In the genomic region with DNA sequence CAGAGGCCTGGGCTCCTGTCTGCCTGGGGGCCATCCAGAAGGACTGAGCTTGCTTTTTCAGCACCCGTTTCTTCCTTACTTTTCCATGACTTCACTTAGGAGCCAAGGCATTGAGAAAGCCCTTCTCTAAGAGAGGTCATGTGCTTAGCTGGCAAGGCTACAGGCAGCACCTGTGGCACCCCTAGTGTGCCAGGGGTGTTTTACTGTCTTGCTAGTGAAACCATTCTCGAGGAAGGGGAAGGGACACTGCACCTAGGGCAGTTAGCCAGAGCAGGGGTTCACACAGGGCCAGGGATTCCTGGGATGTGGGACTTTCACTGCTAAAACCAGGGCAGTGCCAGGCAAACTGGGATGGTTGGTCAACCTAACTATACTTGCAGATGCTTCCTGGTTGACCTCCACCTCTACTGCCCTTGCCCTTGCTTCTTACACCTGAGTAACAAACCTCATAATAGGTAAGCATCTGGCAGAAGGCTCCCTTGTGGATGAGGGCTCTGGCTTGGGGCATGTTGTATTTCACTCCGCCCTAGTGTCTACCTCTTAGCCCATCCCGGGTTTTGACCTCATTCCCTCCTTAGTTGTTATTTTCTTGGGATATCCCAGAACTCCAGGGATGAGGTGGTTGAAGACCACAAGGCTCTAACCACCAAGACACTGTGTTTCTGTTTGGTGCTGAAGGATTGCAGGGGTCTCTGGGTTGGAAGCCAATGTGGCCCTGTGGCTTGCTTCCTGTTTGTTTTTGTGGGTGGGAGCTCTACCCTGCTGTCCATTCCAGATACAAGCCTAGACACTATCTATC, we compare ENCODE assay signal across 18 cellular contexts.
A peak's percentile ranks its signal among the peaks of the same experiment; 100 is the strongest.
DNase-seq lines count a peak whose midpoint lies in the region; ATAC-seq, FAIRE-seq and TF ChIP-seq lines count a peak whose summit lies in the region.
"Had no signal": no experiment of that assay in that cellular context is flagged by ENCODE, and none has a peak within 500 bp of the region (broad histone marks: within the 10 kb centered on the region; RNA-seq: fewer than 3 reads in every experiment).

No MANE protein-coding gene starts in this region.

- no peak overlapping the region for H3K9ac ChIP-seq in HepG2 (ENCODE audit: insufficient read depth, low read depth, low read length)

- CTCF ChIA-PET in HepG2 (lab: Yijun Ruan, JAX; ENCODE audit: low intra/inter-chr PET ratio, low total read pairs) = no interaction called here

- H3K4me1 Mint-ChIP-seq in nephron progenitor cell (peaks cover 53% of the 10 kb centered on the region), glutamatergic neuron (ENCODE audit: low read depth, unreplicated experiment) (peaks cover 36% of the 10 kb centered on the region)

- no peak for FAIRE-seq in HepG2 (lab: Jason Lieb, UNC)
- FAIRE-seq: GM12878 had no signal

- TF ChIP-seq EP300 in HepG2 (IDR thresholded peaks at IDR 0.05; ENCODE audit: low read depth in 2 of 2, low read length in 2 of 2) (no peak), HepG2 (CRISPR knock-in tag; IDR thresholded peaks at IDR 0.05; ENCODE audit: borderline replicate concordance) (no peak)

- 52% methylated on average over 4 of the region's 4 CpGs for WGBS in HepG2 (ENCODE audit: low lambda C conversion rate)
- 75% methylated on average over 4 of the region's 4 CpGs for WGBS in right lobe of liver (ENCODE audit: insufficient coverage, low coverage, low lambda C conversion rate, missing lambda C conversion rate)
- 9 to 31% methylated on average over 3 to 4 of the region's 4 CpGs for WGBS in body of pancreas, 2 donors

- intact Hi-C loops in HepG2 (cut with micrococcal nuclease; ENCODE audit: unreplicated experiment) (no loop called here), right lobe of liver (cut with DNase I) (no loop called here), body of pancreas (cut with DNase I) (no loop called here), upper lobe of right lung (cut with DNase I) (no loop called here)

- no peaks in the 10 kb centered on the region for H4K20me1 ChIP-seq in HepG2 (ENCODE audit: insufficient read depth, low read length)

- POLR2A ChIA-PET in HepG2 (lab: Yijun Ruan, JAX) = no interaction called here

- H3K27me3 ChIP-seq in HepG2 (ENCODE audit: control insufficient read depth in 1 of 2, insufficient read depth in 2 of 2, low read length in 2 of 2) (no peaks in the 10 kb centered on the region), right lobe of liver (no peaks in the 10 kb centered on the region), body of pancreas (no peaks in the 10 kb centered on the region), upper lobe of right lung (no peaks in the 10 kb centered on the region)
- H3K27me3 ChIP-seq: Peyer's patch had no signal

- H3K36me3 ChIP-seq in HepG2 (replicated peaks in 1 of 2; ENCODE audit: control insufficient read depth in 1 of 2, insufficient read depth in 2 of 2, low read length in 2 of 2) (no peaks in the 10 kb centered on the region), right lobe of liver (no peaks in the 10 kb centered on the region), body of pancreas (replicated peaks in 1 of 2; ENCODE audit: insufficient read depth in 1 of 2, low read depth in 2 of 2) (no peaks in the 10 kb centered on the region), upper lobe of right lung (no peaks in the 10 kb centered on the region)
- H3K36me3 ChIP-seq: Peyer's patch had no signal

- H3K27ac Mint-ChIP-seq in nephron progenitor cell (peak overlapping the region; percentile 14), glutamatergic neuron (ENCODE audit: unreplicated experiment) (no peak overlapping the region)

- no peaks in the 10 kb centered on the region for H3K36me3 Mint-ChIP-seq in nephron progenitor cell (ENCODE audit: low read depth)
- no peaks in the 10 kb centered on the region for H3K36me3 Mint-ChIP-seq in glutamatergic neuron (ENCODE audit: unreplicated experiment)

- H3K27ac ChIP-seq in HepG2 (ENCODE audit: extremely low read length, insufficient read depth, low read length) (peak overlapping the region; percentile 2), right lobe of liver (no peak overlapping the region), body of pancreas (no peak overlapping the region), upper lobe of right lung (no peak overlapping the region)
- H3K27ac ChIP-seq: Peyer's patch had no signal

- TF ChIP-seq POLR2A in HepG2 (IDR thresholded peaks at IDR 0.05; ENCODE audit: insufficient read depth in 1 of 2, low read depth in 2 of 2, low read length in 2 of 2) (no peak), right lobe of liver (IDR thresholded peaks at IDR 0.05) (no peak), body of pancreas (IDR thresholded peaks at IDR 0.05) (no peak)

- H2AFZ ChIP-seq in HepG2 (ENCODE audit: low read length) = no peak overlapping the region

- in situ Hi-C loops in HepG2 (cut with HindIII; ENCODE audit: extremely low pct_ligation_motif_present, low pct_unique_long_range_greater_than_20kb) = no loop called here

- BruUV-seq in HepG2 (replicated peaks; lab: Mats Ljungman, UMichigan) = no TSS peak

- no peak for TF ChIP-seq CTCF in HepG2 (CRISPR knock-in tag; IDR thresholded peaks at IDR 0.05)
- no peak for TF ChIP-seq CTCF in right lobe of liver (IDR thresholded peaks at IDR 0.05)
- no peak for TF ChIP-seq CTCF in body of pancreas (IDR thresholded peaks at IDR 0.05)
- no peak for TF ChIP-seq CTCF in nephron progenitor cell (IDR thresholded peaks at IDR 0.05)
- no peak for TF ChIP-seq CTCF in upper lobe of right lung (IDR thresholded peaks at IDR 0.05)
- TF ChIP-seq CTCF in glutamatergic neuron (IDR thresholded peaks at IDR 0.05; ENCODE audit: partially characterized antibody, unreplicated experiment) = no peak

- H3K9me3 ChIP-seq in HepG2 (ENCODE audit: low read length) (no peaks in the 10 kb centered on the region), right lobe of liver (no peaks in the 10 kb centered on the region), body of pancreas (no peaks in the 10 kb centered on the region), upper lobe of right lung (no peaks in the 10 kb centered on the region)
- H3K9me3 ChIP-seq: Peyer's patch had no signal

- H3K4me3 Mint-ChIP-seq in nephron progenitor cell = no peak overlapping the region
- H3K4me3 Mint-ChIP-seq in glutamatergic neuron (ENCODE audit: unreplicated experiment) = no peak overlapping the region
- H3K4me3 Mint-ChIP-seq: H9 had no signal

- H3K27me3 Mint-ChIP-seq in nephron progenitor cell (ENCODE audit: low read depth, poor library complexity) = peaks cover 5% of the 10 kb centered on the region
- peaks cover 3% of the 10 kb centered on the region for H3K27me3 Mint-ChIP-seq in glutamatergic neuron (ENCODE audit: unreplicated experiment)

- H3K4me3 ChIP-seq in HepG2 (replicated peaks in 1 of 3; ENCODE audit: insufficient read depth in 1 of 3, low read depth in 2 of 3, low read length in 3 of 3) (no peak overlapping the region), right lobe of liver (no peak overlapping the region), body of pancreas (no peak overlapping the region), upper lobe of right lung (no peak overlapping the region)
- H3K4me3 ChIP-seq: GM12878, Peyer's patch had no signal

- no peak for ATAC-seq in HepG2
- no peak for ATAC-seq in right lobe of liver
- no peak for ATAC-seq in body of pancreas
- ATAC-seq in upper lobe of right lung = peak; percentile 22
- ATAC-seq: GM12878, Right ventricle myocardium inferior had no signal

- no peak overlapping the region for H3K4me2 ChIP-seq in HepG2 (ENCODE audit: low read depth, low read length)

- H3K4me1 ChIP-seq in HepG2 (ENCODE audit: insufficient read depth, low read length) (peaks cover 95% of the 10 kb centered on the region), right lobe of liver (peaks cover 0 to 33% (median 14%) of the 10 kb centered on the region in 4 donors), body of pancreas (peaks cover 7% of the 10 kb centered on the region), upper lobe of right lung (no peaks in the 10 kb centered on the region)
- H3K4me1 ChIP-seq: Peyer's patch had no signal

- DNase-seq in HepG2 (ENCODE audit: low spot score) (no peak), right lobe of liver (no peak), body of pancreas (peak in 3 of 4 donors; percentile 17 to 62 (median 28)), nephron progenitor cell (no peak), upper lobe of right lung (no peak), anterior cingulate cortex (lab: John Stamatoyannopoulos, UW) (no peak), islet precursor cell (no peak), glutamatergic neuron (no peak)
- DNase-seq: 8988T, GDM1, H9, NCI-H1417 treated with DMSO at 0.1 percent for 48 hours, NCI-H1930, NCI-H446, NCI-H748 treated with DMSO at 0.1 percent for 48 hours, Peyer's patch had no signal

- no peak for TF ChIP-seq RAD21 in HepG2 (CRISPR knock-in tag; IDR thresholded peaks at IDR 0.05)

- H3K9me3 Mint-ChIP-seq in nephron progenitor cell (no peaks in the 10 kb centered on the region), glutamatergic neuron (ENCODE audit: unreplicated experiment) (peaks cover 1% of the 10 kb centered on the region)
- H3K9me3 Mint-ChIP-seq: H9 had no signal

- peaks cover 85% of the 10 kb centered on the region for H3K79me2 ChIP-seq in HepG2 (ENCODE audit: insufficient read depth, low read length)

TF ChIP-seq in HepG2, 621 proteins besides CTCF, POLR2A, EP300 and RAD21:
- no peak for TF ChIP-seq ZNF615 (CRISPR knock-in tag; IDR thresholded peaks at IDR 0.05; ENCODE audit: borderline replicate concordance)
- 0 out of 2 replicates have a peak, but pooled peaks have one; percentile 23 for TF ChIP-seq ZFP90 (CRISPR knock-in tag; IDR thresholded peaks at IDR 0.05; ENCODE audit: borderline replicate concordance)
- TF ChIP-seq ETV5 (CRISPR knock-in tag; IDR thresholded peaks at IDR 0.05; ENCODE audit: borderline replicate concordance) = peak; percentile 33; the same call in 1 of the 2 replicates

Comparison
In these comparisons a context has a peak if more than half of its experiments do, and no peak if none do; other contexts are left out.
1. DNase-seq: peak in body of pancreas (3 of 4); none in HepG2 (single experiment), right lobe of liver (0 of 3), nephron progenitor cell (single experiment), upper lobe of right lung (single experiment), anterior cingulate cortex (0 of 58), islet precursor cell (single experiment) and glutamatergic neuron (single experiment).